ENCODE assay signal across 17 cellular contexts in genomic region chr22:44428941-44429615, GRCh38.
DNase-seq lines count a peak whose midpoint lies in the region; ATAC-seq lines count a peak whose summit lies in the region.
"Had no signal": no experiment of that assay in that cellular context is flagged by ENCODE, and none has a peak within 500 bp of the region (broad histone marks: within the 10 kb centered on the region; RNA-seq: fewer than 3 reads in every experiment).

No MANE protein-coding gene starts in this region.

- no peaks in the 10 kb centered on the region for H3K36me3 Mint-ChIP-seq in activated naive CD4-positive, alpha-beta T cell treated with anti-CD3 and anti-CD28 coated beads, Interleukin-2, amount 50 U/mL, for 24 hours

- H3K4me3 Mint-ChIP-seq in activated naive CD4-positive, alpha-beta T cell treated with anti-CD3 and anti-CD28 coated beads, Interleukin-2, amount 50 U/mL, for 24 hours = no peak overlapping the region
- H3K4me3 Mint-ChIP-seq: HFFc6 had no signal

- DNase-seq in activated naive CD4-positive, alpha-beta T cell treated with anti-CD3 and anti-CD28 coated beads, Interleukin-2, amount 50 U/mL, for 16 hours = no peak
- DNase-seq in islet precursor cell (peak; percentile 54), retina (peak; percentile 3)
- DNase-seq: 8988T, GOT3, HFFc6, KBM-7, NCI-H1105 treated with DMSO at 0.1 percent for 48 hours, NCI-H1694, NCI-H2081 treated with DMSO at 0.1 percent for 48 hours had no signal

- no peaks in the 10 kb centered on the region for H3K9me3 Mint-ChIP-seq in activated naive CD4-positive, alpha-beta T cell treated with anti-CD3 and anti-CD28 coated beads, Interleukin-2, amount 50 U/mL, for 24 hours
- H3K9me3 Mint-ChIP-seq: HFFc6 had no signal

- H3K27me3 Mint-ChIP-seq in activated naive CD4-positive, alpha-beta T cell treated with anti-CD3 and anti-CD28 coated beads, Interleukin-2, amount 50 U/mL, for 24 hours = peaks cover 1% of the 10 kb centered on the region

- ATAC-seq in HG03139 (IDR thresholded peaks at IDR 0.05; ENCODE audit: unreplicated experiment) = no peak
- ATAC-seq in activated CD4-positive, CD25-positive, alpha-beta regulatory T cell treated with anti-CD3 and anti-CD28 coated beads, Interleukin-2, amount 50 U/mL, for 24 hours = no peak
- ATAC-seq in HG03520 (IDR thresholded peaks at IDR 0.05; ENCODE audit: unreplicated experiment) = no peak
- no peak for ATAC-seq in GM19463 (IDR thresholded peaks at IDR 0.05; ENCODE audit: unreplicated experiment)
- ATAC-seq: HepG2, Right ventricle myocardium inferior had no signal

- H3K4me1 Mint-ChIP-seq in activated naive CD4-positive, alpha-beta T cell treated with anti-CD3 and anti-CD28 coated beads, Interleukin-2, amount 50 U/mL, for 24 hours = no peaks in the 10 kb centered on the region

- H3K27ac Mint-ChIP-seq in activated naive CD4-positive, alpha-beta T cell treated with anti-CD3 and anti-CD28 coated beads, Interleukin-2, amount 50 U/mL, for 24 hours = peak overlapping the region; percentile 62
- H3K27ac Mint-ChIP-seq: HFFc6 had no signal
